ENCODE assay signal across 27 cellular contexts in genomic region chr18:58586886-58587285, GRCh38. TPM values are rescaled to one million over a fixed set of nuclear protein-coding genes. Genes with fewer than 3 reads are reported as not detected.
"Had no signal": no experiment of that assay in that cellular context is flagged by ENCODE, and none has a peak within 500 bp of the region (broad histone marks: within the 10 kb centered on the region; RNA-seq: fewer than 3 reads in every experiment).

No MANE protein-coding gene starts in this region.

- FAIRE-seq: small intestine had no signal

- H3K27me3 ChIP-seq: neural progenitor cell, ovary, sigmoid colon, spleen, tibial nerve, upper lobe of left lung, vagina had no signal

- H3K4me1 ChIP-seq: left lung, lower lobe of right lung, upper lobe of left lung had no signal

- ATAC-seq: left colon; left lung; lower lobe of right lung; natural killer cell; right cardiac atrium; stimulated activated effector memory CD8-positive, alpha-beta T cell treated with anti-CD3 and anti-CD28 coated beads, Interleukin-12 subunit alpha, Interleukin-12 subunit beta, amount 100 ng/mL, for 72 hours; stimulated activated naive CD8-positive, alpha-beta T cell treated with anti-CD3 and anti-CD28 coated beads, Interleukin-15, amount 100 ng/mL, for 72 hours had no signal

- H3K9me3 ChIP-seq: neutrophil, ovary, sigmoid colon, upper lobe of left lung, vagina had no signal

- H3K4me2 ChIP-seq: neural progenitor cell had no signal

- H3K9ac ChIP-seq: neural progenitor cell had no signal

- H3K4me3 ChIP-seq: left lung, lower lobe of right lung, neural progenitor cell, ovary, sigmoid colon, spleen, tibial nerve, upper lobe of left lung, vagina had no signal

- H3K36me3 ChIP-seq: left lung, lower lobe of right lung, neural progenitor cell, neutrophil, ovary, sigmoid colon, spleen, tibial nerve, upper lobe of left lung, vagina had no signal

- DNase-seq: hippocampal formation; kidney glomerular epithelial cell; left colon; left lung; lower lobe of right lung; mammary epithelial cell; mesendoderm; naive B cell; natural killer cell; nephron progenitor cell; occipital lobe; ovary; retina; right cardiac atrium; sigmoid colon; small intestine; spleen; stimulated activated CD4-positive, alpha-beta T cell treated with anti-CD3 and anti-CD28 coated beads, Interleukin-4, amount 100 ng/mL, for 24 hours; stimulated activated naive CD4-positive, alpha-beta T cell treated with Interleukin-2 at 50 U/mL for 16 hours; stimulated activated naive CD8-positive, alpha-beta T cell treated with anti-CD3 and anti-CD28 coated beads, Interleukin-15, amount 100 ng/mL, for 72 hours; substantia nigra; upper lobe of left lung had no signal

- H3K27ac ChIP-seq: left lung, lower lobe of right lung, neural progenitor cell, neutrophil, ovary, sigmoid colon, spleen, tibial nerve, upper lobe of left lung, vagina had no signal

- H2AFZ ChIP-seq: neural progenitor cell had no signal

RNA-seq across cellular contexts. Expression of gene ALPK2, which starts 42.0 kb away (rescaled TPM):
- total RNA-seq: lower lobe of right lung had no signal
- polyA plus RNA-seq: mammary epithelial cell had no signal
